ENCODE assay signal across 8 cellular contexts in the genomic region with DNA sequence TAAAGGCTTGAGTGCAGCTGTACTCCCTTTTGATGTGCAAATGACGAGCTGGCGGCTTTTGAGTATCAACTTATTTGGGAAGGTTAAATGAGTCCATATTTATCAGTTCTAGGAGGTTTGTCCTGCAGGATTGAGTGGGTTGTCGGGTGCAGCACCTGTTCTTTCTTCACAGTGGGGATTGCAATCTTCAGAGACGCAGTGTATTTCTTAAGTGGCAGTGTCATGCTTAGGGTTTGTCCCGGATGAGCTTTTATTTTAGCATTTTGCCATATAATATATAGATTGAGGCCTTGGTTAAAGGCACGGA. TPM values are rescaled to one million over a fixed set of nuclear protein-coding genes. Genes with fewer than 3 reads are reported as not detected.
DNase-seq lines count a peak whose midpoint lies in the region; ATAC-seq and TF ChIP-seq lines count a peak whose summit lies in the region.

No MANE protein-coding gene starts in this region.

- peaks cover 2% of the 10 kb centered on the region for H3K36me3 Mint-ChIP-seq in endothelial cell (ENCODE audit: low read depth, unreplicated experiment)
- no peaks in the 10 kb centered on the region for H3K36me3 Mint-ChIP-seq in osteocyte (ENCODE audit: unreplicated experiment)

- H3K27ac Mint-ChIP-seq in endothelial cell (ENCODE audit: unreplicated experiment) (peak overlapping the region; percentile 79), osteocyte (ENCODE audit: unreplicated experiment) (no peak overlapping the region)

- TF ChIP-seq CTCF in DND-41 (IDR thresholded peaks at IDR 0.05; ENCODE audit: borderline replicate concordance, extremely low read depth, low read length, poor library complexity, severe bottlenecking) (no peak), OCI-LY3 (IDR thresholded peaks at IDR 0.05; ENCODE audit: low read depth, low read length) (no peak), endothelial cell (IDR thresholded peaks at IDR 0.05; ENCODE audit: unreplicated experiment) (no peak), osteocyte (IDR thresholded peaks at IDR 0.05) (no peak)

- H4K20me1 ChIP-seq in DND-41 (ENCODE audit: insufficient read depth, low read length) = peaks cover 17% of the 10 kb centered on the region; the same call in 1 of the 2 replicates
- H4K20me1 ChIP-seq in OCI-LY3 (ENCODE audit: insufficient read depth, low read length) = peaks cover 5% of the 10 kb centered on the region

- peaks cover 47% of the 10 kb centered on the region for H3K4me1 ChIP-seq in DND-41 (ENCODE audit: insufficient read depth, low read length)
- H3K4me1 ChIP-seq in OCI-LY3 (ENCODE audit: low read length) = peaks cover 18% of the 10 kb centered on the region

- ATAC-seq in DND-41 (ENCODE audit: insufficient read depth, low read depth) (no peak), GM18909 (IDR thresholded peaks at IDR 0.05; ENCODE audit: poor library complexity, unreplicated experiment) (no peak), HG03175 (IDR thresholded peaks at IDR 0.05; ENCODE audit: unreplicated experiment) (no peak)

- DNase-seq in DND-41 = no peak
- no peak for DNase-seq in endothelial cell (ENCODE audit: low spot score)
- no peak for DNase-seq in osteocyte (ENCODE audit: extremely low spot score, unreplicated experiment)
- no peak for DNase-seq in GOT3 (lab: John Stamatoyannopoulos, UW)
- DNase-seq in KBM-7 = no peak

- H3K4me3 ChIP-seq in DND-41 (ENCODE audit: low read depth in 1 of 2, low read length in 2 of 2) (peak overlapping the region; percentile 55 to 79), OCI-LY3 (ENCODE audit: low read length) (peak overlapping the region; percentile 85)

- H3K36me3 ChIP-seq in DND-41 (ENCODE audit: insufficient read depth, low read length) (no peaks in the 10 kb centered on the region), OCI-LY3 (replicated peaks; ENCODE audit: low read depth, low read length) (no peaks in the 10 kb centered on the region)

- H3K79me2 ChIP-seq in DND-41 (ENCODE audit: insufficient read depth, low read length) = peaks cover 66% of the 10 kb centered on the region
- no peaks in the 10 kb centered on the region for H3K79me2 ChIP-seq in OCI-LY3 (ENCODE audit: low read length)

- in situ Hi-C loops in KBM-7 (cut with MboI; ENCODE audit: low pct_unique_long_range_greater_than_20kb, low sequenced_read_pairs) = no loop called here

- H3K9ac ChIP-seq in DND-41 (ENCODE audit: low read depth, low read length) (peak overlapping the region; percentile 84), OCI-LY3 (ENCODE audit: low read length) (peak overlapping the region; percentile 62; the same call in 1 of the 2 replicates)

- H3K4me3 Mint-ChIP-seq in endothelial cell (ENCODE audit: unreplicated experiment) = peak overlapping the region; percentile 95
- peak overlapping the region; percentile 97 for H3K4me3 Mint-ChIP-seq in osteocyte (ENCODE audit: unreplicated experiment)

- H3K9me3 Mint-ChIP-seq in endothelial cell (ENCODE audit: unreplicated experiment) = no peaks in the 10 kb centered on the region
- H3K9me3 Mint-ChIP-seq in osteocyte (ENCODE audit: unreplicated experiment) = no peaks in the 10 kb centered on the region

- H3K27me3 ChIP-seq in DND-41 (ENCODE audit: insufficient read depth, low read length, poor library complexity) (no peaks in the 10 kb centered on the region), OCI-LY3 (ENCODE audit: low read depth, low read length) (peaks cover 20% of the 10 kb centered on the region)

- H3K4me2 ChIP-seq in DND-41 (ENCODE audit: insufficient read depth, low read length) (peak overlapping the region; percentile 76), OCI-LY3 (ENCODE audit: low read length) (peak overlapping the region; percentile 71)

- H3K27me3 Mint-ChIP-seq in endothelial cell (ENCODE audit: unreplicated experiment) (peaks cover 2% of the 10 kb centered on the region), osteocyte (ENCODE audit: unreplicated experiment) (no peaks in the 10 kb centered on the region)

- H2AFZ ChIP-seq in DND-41 (ENCODE audit: low read depth, low read length) (peak overlapping the region; percentile 74), OCI-LY3 (ENCODE audit: low read depth, low read length) (no peak overlapping the region)

- H3K27ac ChIP-seq in DND-41 (ENCODE audit: low read length) (peak overlapping the region; percentile 88), OCI-LY3 (ENCODE audit: low read length) (no peak overlapping the region)

- peaks cover 11% of the 10 kb centered on the region for H3K4me1 Mint-ChIP-seq in endothelial cell (ENCODE audit: unreplicated experiment)
- H3K4me1 Mint-ChIP-seq in osteocyte (ENCODE audit: unreplicated experiment) = peaks cover 13% of the 10 kb centered on the region

- H3K9me3 ChIP-seq in DND-41 (ENCODE audit: insufficient read depth, low read length, severe bottlenecking) (no peaks in the 10 kb centered on the region), OCI-LY3 (ENCODE audit: insufficient read depth, low read length) (no peaks in the 10 kb centered on the region)

RNA-seq across cellular contexts. Expression of a gene that starts 1.2 kb away (rescaled TPM):
- total RNA-seq in endothelial cell (ENCODE audit: unreplicated experiment) (65.4 TPM), osteocyte (33.7 and 35.5 TPM in 2 replicates)
